Comparison of ENCODE assay signal across 8 cellular contexts in genomic region chr6:32941412-32941784, GRCh38. TPM values are rescaled to one million over a fixed set of nuclear protein-coding genes. Genes with fewer than 3 reads are reported as not detected.
A peak's percentile ranks its signal among the peaks of the same experiment; 100 is the strongest.
DNase-seq lines count a peak whose midpoint lies in the region; ATAC-seq and TF ChIP-seq lines count a peak whose summit lies in the region.

No MANE protein-coding gene starts in this region.

- H3K9me3 ChIP-seq in MM.1S (replicated peaks; ENCODE audit: insufficient read depth, low read length) (no peaks in the 10 kb centered on the region), neural progenitor cell (ENCODE audit: low read depth) (no peaks in the 10 kb centered on the region)

- peaks cover 57% of the 10 kb centered on the region for H3K4me1 Mint-ChIP-seq in activated naive CD4-positive, alpha-beta T cell treated with anti-CD3 and anti-CD28 coated beads for 36 hours (ENCODE audit: low read depth)
- H3K4me1 Mint-ChIP-seq in neural progenitor cell = peaks cover 10% of the 10 kb centered on the region

- CTCF ChIA-PET in activated naive CD4-positive, alpha-beta T cell treated with anti-CD3 and anti-CD28 coated beads for 36 hours (lab: Charles Lee) = interaction anchor here (0.7 to 6.7 kb wide), 11 partner anchors 8 to 103 kb away, joined by 3 to 101 read pairs (median 7); partner anchors contain the start of genes BRD2 and HLA-DMA

- H3K36me3 Mint-ChIP-seq in activated naive CD4-positive, alpha-beta T cell treated with anti-CD3 and anti-CD28 coated beads for 36 hours (ENCODE audit: low read depth) = no peaks in the 10 kb centered on the region
- H3K36me3 Mint-ChIP-seq in neural progenitor cell = no peaks in the 10 kb centered on the region

- TF ChIP-seq CTCF in GM12864 (IDR thresholded peaks at IDR 0.05; ENCODE audit: low read depth, low read length, missing control alignments) (no peak), MM.1S (IDR thresholded peaks at IDR 0.05; ENCODE audit: low read length) (no peak), neural progenitor cell (IDR thresholded peaks at IDR 0.05) (no peak)

- peak overlapping the region; percentile 68; the same call in 1 of the 2 replicates for H3K4me2 ChIP-seq in MM.1S (ENCODE audit: low read depth, low read length)
- H3K4me2 ChIP-seq in neural progenitor cell = peak overlapping the region; percentile 48

- peak overlapping the region; percentile 95 for H3K4me3 ChIP-seq in GM12864 (ENCODE audit: low read depth, low read length)
- H3K4me3 ChIP-seq in MM.1S (ENCODE audit: low read length) = no peak overlapping the region
- no peak overlapping the region for H3K4me3 ChIP-seq in neural progenitor cell
- no peak overlapping the region for H3K4me3 ChIP-seq in H7 (ENCODE audit: insufficient read depth, low read depth, low read length)

- H3K79me2 ChIP-seq in MM.1S (ENCODE audit: low read length) (no peaks in the 10 kb centered on the region), neural progenitor cell (ENCODE audit: low read depth) (no peaks in the 10 kb centered on the region)

- H3F3A ChIP-seq in MM.1S (ENCODE audit: insufficient read depth, low read length) (peaks cover 26% of the 10 kb centered on the region), neural progenitor cell (ENCODE audit: low read depth) (no peaks in the 10 kb centered on the region)

- peak overlapping the region; percentile 21 for H2AFZ ChIP-seq in MM.1S (ENCODE audit: low read length)
- peak overlapping the region; percentile 97 for H2AFZ ChIP-seq in neural progenitor cell (replicated peaks)

- no peaks in the 10 kb centered on the region for H3K9me2 ChIP-seq in MM.1S (replicated peaks; ENCODE audit: insufficient read depth, low read length)

- no peaks in the 10 kb centered on the region for H4K20me1 ChIP-seq in MM.1S (ENCODE audit: insufficient read depth, low read length)
- H4K20me1 ChIP-seq in neural progenitor cell (ENCODE audit: low read depth) = no peaks in the 10 kb centered on the region

- H3K27ac ChIP-seq in MM.1S (ENCODE audit: low read length) = peak overlapping the region; percentile 59; the same call in 1 of the 2 replicates
- H3K27ac ChIP-seq in neural progenitor cell = no peak overlapping the region

- H3K27me3 Mint-ChIP-seq in activated naive CD4-positive, alpha-beta T cell treated with anti-CD3 and anti-CD28 coated beads for 36 hours (ENCODE audit: low read depth) = no peaks in the 10 kb centered on the region
- peaks cover 8% of the 10 kb centered on the region for H3K27me3 Mint-ChIP-seq in neural progenitor cell (ENCODE audit: insufficient read depth, low read depth)

- H3K4me1 ChIP-seq in MM.1S (ENCODE audit: low read length) (peaks cover 33% of the 10 kb centered on the region), neural progenitor cell (peaks cover 6% of the 10 kb centered on the region)

- no peak overlapping the region for H3K9ac ChIP-seq in MM.1S (ENCODE audit: low read length)
- H3K9ac ChIP-seq in neural progenitor cell = no peak overlapping the region

- H3K27ac Mint-ChIP-seq in activated naive CD4-positive, alpha-beta T cell treated with anti-CD3 and anti-CD28 coated beads for 36 hours = peak overlapping the region; percentile 78
- peak overlapping the region; percentile 70 for H3K27ac Mint-ChIP-seq in neural progenitor cell

- no peaks in the 10 kb centered on the region for H3K36me3 ChIP-seq in MM.1S (replicated peaks; ENCODE audit: insufficient read depth, low read length)
- no peaks in the 10 kb centered on the region for H3K36me3 ChIP-seq in neural progenitor cell
- H3K36me3 ChIP-seq in H7 (replicated peaks; ENCODE audit: control insufficient read depth, insufficient read depth, low read length) = no peaks in the 10 kb centered on the region

- H3K9me3 Mint-ChIP-seq in activated naive CD4-positive, alpha-beta T cell treated with anti-CD3 and anti-CD28 coated beads for 36 hours = peaks cover 5% of the 10 kb centered on the region
- peaks cover 8% of the 10 kb centered on the region for H3K9me3 Mint-ChIP-seq in neural progenitor cell

- H3K27me3 ChIP-seq in MM.1S (replicated peaks; ENCODE audit: insufficient read depth, low read length) = 0 out of 2 replicates have a peak, but pooled peaks cover 2% of the 10 kb centered on the region
- no peaks in the 10 kb centered on the region for H3K27me3 ChIP-seq in neural progenitor cell
- peaks cover 2% of the 10 kb centered on the region; the same call in 1 of the 2 replicates for H3K27me3 ChIP-seq in H7 (ENCODE audit: control insufficient read depth, insufficient read depth, low read length)

- DNase-seq in GM12864 (ENCODE audit: low read depth) (peak; percentile 90), MM.1S (peak; percentile 26), neural progenitor cell (ENCODE audit: low spot score) (peak; percentile 11), HuH-7.5 (ENCODE audit: low spot score) (no peak), H7 (no peak), anterior cingulate cortex (lab: John Stamatoyannopoulos, UW) (no peak)
- DNase-seq in activated naive CD4-positive, alpha-beta T cell treated with anti-CD3 and anti-CD28 coated beads for 36 hours = peak; percentile 76

- H3K4me3 Mint-ChIP-seq in activated naive CD4-positive, alpha-beta T cell treated with anti-CD3 and anti-CD28 coated beads for 36 hours = peak overlapping the region; percentile 79
- H3K4me3 Mint-ChIP-seq in neural progenitor cell = no peak overlapping the region

- intact Hi-C loops in activated naive CD4-positive, alpha-beta T cell treated with anti-CD3 and anti-CD28 coated beads for 36 hours (cut with micrococcal nuclease) = loop anchor here (1.0 kb wide), 3 partner anchors 12 to 47 kb away; partner anchors contain the start of genes BRD2 and HLA-DMA

- peak; percentile 49 for ATAC-seq in GM21576 (IDR thresholded peaks at IDR 0.05; ENCODE audit: unreplicated experiment)

RNA-seq across cellular contexts. Expression of gene HLA-DMB, which starts 0.6 kb away (rescaled TPM):
- total RNA-seq in activated naive CD4-positive, alpha-beta T cell treated with anti-CD3 and anti-CD28 coated beads for 36 hours = 1 to 10 TPM in 1 of 2 experiments, under 1 TPM in 1; 0.76 to 1.3 TPM
- total RNA-seq in neural progenitor cell (ENCODE audit: low replicate concordance) = 4.3 and 4.5 TPM in 2 replicates
- 0.17 and 0.55 TPM in 2 replicates for total RNA-seq in H7 (2014; rRNA removed; shearing (Covaris generic))

RNA-seq across cellular contexts. Expression of gene HLA-DMA, which starts 11.5 kb away (rescaled TPM):
- total RNA-seq in activated naive CD4-positive, alpha-beta T cell treated with anti-CD3 and anti-CD28 coated beads for 36 hours = 10 to 100 TPM; 12.7 to 14.5 TPM
- total RNA-seq in neural progenitor cell (ENCODE audit: low replicate concordance) = 5.1 and 11.9 TPM in 2 replicates
- total RNA-seq in H7 (2014; rRNA removed; shearing (Covaris generic)) = 1.9 and 4.1 TPM in 2 replicates

RNA-seq across cellular contexts. Expression of gene BRD2, which starts 27.0 kb away (rescaled TPM):
- total RNA-seq in activated naive CD4-positive, alpha-beta T cell treated with anti-CD3 and anti-CD28 coated beads for 36 hours = 100 to 1,000 TPM; 168 to 197 TPM
- 202 and 211 TPM in 2 replicates for total RNA-seq in neural progenitor cell (ENCODE audit: low replicate concordance)
- total RNA-seq in H7 (2014; rRNA removed; shearing (Covaris generic)) = 121 and 182 TPM in 2 replicates

Comparison
In these comparisons a context has a peak if more than half of its experiments do, and no peak if none do; other contexts are left out.
1. DNase-seq: peak in GM12864 (single experiment), MM.1S (single experiment), activated naive CD4-positive, alpha-beta T cell treated with anti-CD3 and anti-CD28 coated beads for 36 hours (single experiment) and neural progenitor cell (single experiment); none in HuH-7.5 (single experiment), H7 (single experiment) and anterior cingulate cortex (0 of 58).